17 cellular contexts compared by ENCODE assay signal in genomic region chr17:56966277-56966676, GRCh38. TPM values are rescaled to one million over a fixed set of nuclear protein-coding genes. Genes with fewer than 3 reads are reported as not detected.
DNase-seq lines count a peak whose midpoint lies in the region; ATAC-seq and TF ChIP-seq lines count a peak whose summit lies in the region.
"Had no signal": no experiment of that assay in that cellular context is flagged by ENCODE, and none has a peak within 500 bp of the region (broad histone marks: within the 10 kb centered on the region; RNA-seq: fewer than 3 reads in every experiment).

No MANE protein-coding gene starts in this region.

- H3K36me3 Mint-ChIP-seq in endodermal cell (ENCODE audit: low read depth), result no peaks in the 10 kb centered on the region
- H3K36me3 Mint-ChIP-seq: naive thymus-derived CD8-positive, alpha-beta T cell had no signal

- no peak overlapping the region for H3K9ac ChIP-seq in endodermal cell (ENCODE audit: extremely low read depth, low read length, poor library complexity, severe bottlenecking)

- peaks cover 7% of the 10 kb centered on the region for H3K9me3 ChIP-seq in endodermal cell (ENCODE audit: control insufficient read depth, low read length)
- H3K9me3 ChIP-seq: A549, BE2C, HAP-1 had no signal

- H3K27me3 ChIP-seq in endodermal cell (ENCODE audit: control insufficient read depth, insufficient read depth, low read length, poor library complexity, severe bottlenecking), result no peaks in the 10 kb centered on the region
- H3K27me3 ChIP-seq: BE2C had no signal

- H3K9me3 Mint-ChIP-seq in endodermal cell, result peaks cover 12% of the 10 kb centered on the region
- H3K9me3 Mint-ChIP-seq: naive thymus-derived CD8-positive, alpha-beta T cell had no signal

- no peak overlapping the region for H3K4me3 Mint-ChIP-seq in endodermal cell
- H3K4me3 Mint-ChIP-seq: activated naive CD8-positive, alpha-beta T cell; naive thymus-derived CD8-positive, alpha-beta T cell had no signal

- no peak for TF ChIP-seq CTCF in endodermal cell (conservative IDR thresholded peaks at IDR 0.05)

- no peaks in the 10 kb centered on the region for H3K36me3 ChIP-seq in endodermal cell (ENCODE audit: control insufficient read depth, insufficient read depth, low read length)
- H3K36me3 ChIP-seq: BE2C, HAP-1 had no signal

- no peak overlapping the region for H3K27ac Mint-ChIP-seq in endodermal cell
- H3K27ac Mint-ChIP-seq: activated naive CD8-positive, alpha-beta T cell; naive thymus-derived CD8-positive, alpha-beta T cell had no signal

- no peak overlapping the region for H3K4me3 ChIP-seq in endodermal cell (ENCODE audit: low read length)
- H3K4me3 ChIP-seq: A549, HAP-1 had no signal

- no peak overlapping the region for H3K27ac ChIP-seq in endodermal cell (ENCODE audit: low read depth, low read length)
- H3K27ac ChIP-seq: A549 had no signal

- ATAC-seq in SK-N-SH treated with all-trans-retinoic acid at 6 μM for 48 hours (peak; percentile 69), GM19351 (IDR thresholded peaks at IDR 0.05; ENCODE audit: unreplicated experiment) (no peak), GM21515 (IDR thresholded peaks at IDR 0.05; ENCODE audit: unreplicated experiment) (no peak), HG02938 (IDR thresholded peaks at IDR 0.05; ENCODE audit: unreplicated experiment) (no peak)
- ATAC-seq: naive thymus-derived CD8-positive, alpha-beta T cell had no signal

- no peaks in the 10 kb centered on the region for H3K4me1 ChIP-seq in endodermal cell (ENCODE audit: control insufficient read depth, insufficient read depth, low read length)
- H3K4me1 ChIP-seq: HAP-1 had no signal

- WGBS in endodermal cell (ENCODE audit: insufficient coverage in 1 of 2, insufficient read length in 1 of 2), 2 experiments, result 87 to 91% methylated on average over 5 of the region's 5 CpGs

- H3K4me1 Mint-ChIP-seq in endodermal cell, result no peaks in the 10 kb centered on the region

- DNase-seq in DMS153 (lab: John Stamatoyannopoulos, UW) (peak; percentile 50), NCI-H1436 treated with DMSO at 0.1 percent for 48 hours (lab: John Stamatoyannopoulos, UW) (peak; percentile 100), NCI-H345 (lab: John Stamatoyannopoulos, UW) (peak; percentile 93), endodermal cell (no peak)
- DNase-seq: activated CD4-positive, alpha-beta T cell treated with anti-CD3 and anti-CD28 coated beads for 48 hours; BE2C; Karpas-422; naive thymus-derived CD8-positive, alpha-beta T cell; NCI-H1694; Right ventricle myocardium superior had no signal

- no peaks in the 10 kb centered on the region for H3K27me3 Mint-ChIP-seq in endodermal cell (ENCODE audit: insufficient read depth)
- H3K27me3 Mint-ChIP-seq: activated naive CD8-positive, alpha-beta T cell had no signal

TF ChIP-seq in SK-N-SH treated with all-trans-retinoic acid at 6 μM for 48 hours, 23 proteins besides CTCF, POLR2A, EP300 and RAD21:
- TF ChIP-seq PATZ1 (CRISPR knock-in tag; IDR thresholded peaks at IDR 0.05; ENCODE audit: borderline replicate concordance) (no peak), TCF4 (CRISPR knock-in tag; IDR thresholded peaks at IDR 0.05; ENCODE audit: borderline replicate concordance) (peak; percentile 54)

RNA-seq across cellular contexts. Expression of gene COIL, which starts 5.4 kb away (rescaled TPM):
- 10 to 100 TPM; 18.2 to 19.2 TPM for total RNA-seq in endodermal cell
- 23.8 TPM for polyA plus RNA-seq in endodermal cell (2013, experiment 1 of 2)
- 25.6 TPM for polyA plus RNA-seq in endodermal cell (2013, experiment 2 of 2)

RNA-seq across cellular contexts. Expression of gene SCPEP1, which starts 11.7 kb away (rescaled TPM):
- 10 to 100 TPM; 28.5 to 30.8 TPM for total RNA-seq in endodermal cell
- 38.0 TPM for polyA plus RNA-seq in endodermal cell (2013, experiment 1 of 2)
- polyA plus RNA-seq in endodermal cell (2013, experiment 2 of 2), result 30.3 TPM

RNA-seq across cellular contexts. Expression of gene TRIM25, which starts 52.4 kb away (rescaled TPM):
- total RNA-seq in endodermal cell, result 10 to 100 TPM; 18.8 to 21.3 TPM
- polyA plus RNA-seq in endodermal cell (2013, experiment 1 of 2), result 8.9 TPM
- 9.3 TPM for polyA plus RNA-seq in endodermal cell (2013, experiment 2 of 2)
